In the genomic region with DNA sequence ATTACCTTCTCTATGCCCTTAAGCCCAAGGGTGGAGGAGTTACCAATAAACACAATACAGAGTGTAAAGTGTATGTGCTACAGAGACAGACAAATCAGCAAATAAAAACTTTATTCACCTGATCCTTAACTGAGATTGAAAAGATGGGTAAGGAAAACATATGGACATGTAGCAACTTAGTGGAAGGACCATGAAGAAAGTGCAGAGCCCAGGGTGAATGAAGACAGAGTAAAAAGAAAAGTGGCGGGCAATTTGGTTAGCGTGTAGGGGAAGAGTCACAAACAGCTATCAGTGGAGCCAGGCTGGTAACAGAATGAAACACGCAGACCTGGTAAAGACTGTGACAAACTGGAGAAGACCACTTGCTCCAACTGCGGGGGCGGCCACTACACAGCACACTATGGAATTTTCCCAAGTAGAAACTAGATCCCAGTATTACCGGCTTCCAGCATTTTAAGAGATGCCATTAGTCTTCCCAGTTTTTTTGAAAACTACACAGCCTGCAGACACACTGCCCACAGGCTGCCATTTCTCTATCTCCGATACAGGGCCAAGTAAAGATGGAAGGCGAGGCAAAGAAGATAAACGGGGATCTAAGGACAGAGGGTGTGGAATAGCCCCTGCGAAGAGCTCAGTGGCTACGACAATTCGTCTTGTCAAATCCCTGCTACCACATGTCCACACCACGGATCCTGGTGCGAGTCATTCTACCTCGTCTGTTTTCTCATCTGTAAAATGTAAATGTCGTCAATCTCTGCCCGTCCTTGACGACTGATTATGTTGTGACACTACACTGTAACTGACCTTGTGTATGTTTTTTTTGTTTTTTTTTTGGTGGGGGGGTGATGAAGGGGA, we compare ENCODE assay signal across 8 cellular contexts. TPM values are rescaled to one million over a fixed set of nuclear protein-coding genes. Genes with fewer than 3 reads are reported as not detected.
DNase-seq lines count a peak whose midpoint lies in the region; ATAC-seq, FAIRE-seq and TF ChIP-seq lines count a peak whose summit lies in the region.

No MANE protein-coding gene starts in this region.

- peaks cover 41% of the 10 kb centered on the region for H3K4me1 Mint-ChIP-seq in GM23338
- H3K4me1 Mint-ChIP-seq in activated CD4-positive, alpha-beta memory T cell treated with anti-CD3 and anti-CD28 coated beads, Interleukin-2, amount 10 ng/mL, durations not matched to agents 7 days and 5 days: peaks cover 47% of the 10 kb centered on the region

- H3K36me3 ChIP-seq in GM23338 (ENCODE audit: insufficient read depth): peaks cover 3% of the 10 kb centered on the region; the same call in 1 of the 2 replicates

- H3K36me3 Mint-ChIP-seq in GM23338 (ENCODE audit: low read depth): peaks cover 39% of the 10 kb centered on the region
- H3K36me3 Mint-ChIP-seq in activated CD4-positive, alpha-beta memory T cell treated with anti-CD3 and anti-CD28 coated beads, Interleukin-2, amount 10 ng/mL, durations not matched to agents 7 days and 5 days (ENCODE audit: low read depth): peaks cover 50% of the 10 kb centered on the region

- H3K79me2 ChIP-seq in GM23338 (replicated peaks; ENCODE audit: insufficient read depth): peaks cover 62% of the 10 kb centered on the region

- no peak for TF ChIP-seq CTCF in A549 (IDR thresholded peaks at IDR 0.05)
- no peak for TF ChIP-seq CTCF in GM23338 (conservative IDR thresholded peaks at IDR 0.05; ENCODE audit: low read depth in 2 of 2)
- TF ChIP-seq CTCF in retinal pigment epithelial cell (conservative IDR thresholded peaks at IDR 0.05; ENCODE audit: low read depth, low read length): no peak

- ATAC-seq in A549 (peak; percentile 12 to 23; a peak in 3 of 6 replicates), GM23338 (no peak)

- no peaks in the 10 kb centered on the region for H3K27me3 ChIP-seq in GM23338 (ENCODE audit: insufficient read depth)

- no peaks in the 10 kb centered on the region for H3F3A ChIP-seq in GM23338 (replicated peaks; ENCODE audit: low read depth)

- peak; percentile 54 to 60 for DNase-seq in A549 (ENCODE audit: low read depth in 1 of 2, low spot score in 1 of 2)
- DNase-seq in GM23338 (ENCODE audit: low spot score): peak; percentile 20
- DNase-seq in activated CD4-positive, alpha-beta memory T cell treated with anti-CD3 and anti-CD28 coated beads, Interleukin-2, amount 10 ng/mL, durations not matched to agents 7 days and 5 days: peak; percentile 27
- peak; percentile 13 for DNase-seq in glomerular visceral epithelial cell (ENCODE audit: extremely low spot score)
- no peak for DNase-seq in retinal pigment epithelial cell (ENCODE audit: low read depth)
- DNase-seq in Ammon's horn (ENCODE audit: low spot score): no peak
- DNase-seq in NCI-H524 (lab: John Stamatoyannopoulos, UW): no peak
- no peak for DNase-seq in ureter (ENCODE audit: low spot score)

- H3K4me1 ChIP-seq in A549 (peaks cover 17% of the 10 kb centered on the region), GM23338 (ENCODE audit: insufficient read depth) (peaks cover 16% of the 10 kb centered on the region)

- H4K20me1 ChIP-seq in GM23338 (replicated peaks; ENCODE audit: insufficient read depth): peaks cover 28% of the 10 kb centered on the region

- H3K9me2 ChIP-seq in GM23338 (ENCODE audit: insufficient read depth): no peaks in the 10 kb centered on the region

- no peaks in the 10 kb centered on the region for H3K9me3 ChIP-seq in A549

- H3K9me3 Mint-ChIP-seq in GM23338: peaks cover 15% of the 10 kb centered on the region
- peaks cover 2% of the 10 kb centered on the region for H3K9me3 Mint-ChIP-seq in activated CD4-positive, alpha-beta memory T cell treated with anti-CD3 and anti-CD28 coated beads, Interleukin-2, amount 10 ng/mL, durations not matched to agents 7 days and 5 days

- WGBS in A549 (ENCODE audit: missing lambda C conversion rate): 30% methylated on average over 18 of the region's 18 CpGs

- H2AFZ ChIP-seq in GM23338: no peak overlapping the region

- peak; percentile 73 for FAIRE-seq in A549 (lab: Jason Lieb, UNC)

- H3K27ac Mint-ChIP-seq in GM23338: peak overlapping the region; percentile 98
- peak overlapping the region; percentile 96 for H3K27ac Mint-ChIP-seq in activated CD4-positive, alpha-beta memory T cell treated with anti-CD3 and anti-CD28 coated beads, Interleukin-2, amount 10 ng/mL, durations not matched to agents 7 days and 5 days

- H3K4me3 ChIP-seq in A549: peak overlapping the region; percentile 86
- peak overlapping the region; percentile 88 for H3K4me3 ChIP-seq in GM23338
- peak overlapping the region; percentile 95 for H3K4me3 ChIP-seq in retinal pigment epithelial cell (ENCODE audit: low read length)

- no peak for TF ChIP-seq EP300 in A549 (IDR thresholded peaks at IDR 0.05)

- CTCF ChIA-PET in A549 (lab: Yijun Ruan, JAX): interaction anchor here (0.7 to 1.0 kb wide), 2 partner anchors 280 to 317 kb away, joined by 3 to 4 read pairs; no protein-coding TSS in a partner anchor
- CTCF ChIA-PET in activated CD4-positive, alpha-beta memory T cell treated with anti-CD3 and anti-CD28 coated beads, Interleukin-2, amount 10 ng/mL, durations not matched to agents 7 days and 5 days (lab: Charles Lee): no interaction called here

- POLR2A ChIA-PET in A549 (lab: Yijun Ruan, JAX): no interaction called here
- POLR2A ChIA-PET in activated CD4-positive, alpha-beta memory T cell treated with anti-CD3 and anti-CD28 coated beads, Interleukin-2, amount 10 ng/mL, durations not matched to agents 7 days and 5 days (lab: Charles Lee): interaction anchor here (1.0 to 1.5 kb wide), 4 partner anchors 8 to 504 kb away, joined by 3 to 4 read pairs (median 3); no protein-coding TSS in a partner anchor

- H3K4me3 Mint-ChIP-seq in GM23338: peak overlapping the region; percentile 97
- H3K4me3 Mint-ChIP-seq in activated CD4-positive, alpha-beta memory T cell treated with anti-CD3 and anti-CD28 coated beads, Interleukin-2, amount 10 ng/mL, durations not matched to agents 7 days and 5 days: peak overlapping the region; percentile 97

- no peak for TF ChIP-seq RAD21 in A549 (conservative IDR thresholded peaks at IDR 0.05 in 1 of 2, IDR thresholded peaks at IDR 0.05 in 1 of 2)

- peak overlapping the region; percentile 73 for H3K4me2 ChIP-seq in A549
- peak overlapping the region; percentile 99 for H3K4me2 ChIP-seq in GM23338

- peaks cover 5% of the 10 kb centered on the region for H3K27me3 Mint-ChIP-seq in GM23338 (ENCODE audit: insufficient read depth, low read depth, poor library complexity)
- no peaks in the 10 kb centered on the region for H3K27me3 Mint-ChIP-seq in activated CD4-positive, alpha-beta memory T cell treated with anti-CD3 and anti-CD28 coated beads, Interleukin-2, amount 10 ng/mL, durations not matched to agents 7 days and 5 days

- no peak for TF ChIP-seq POLR2A in A549 (IDR thresholded peaks at IDR 0.05; ENCODE audit: low read length)

- peak overlapping the region; percentile 92 to 93 for H3K27ac ChIP-seq in A549
- peak overlapping the region; percentile 81; the same call in 1 of the 2 replicates for H3K27ac ChIP-seq in GM23338 (ENCODE audit: low read depth)

TF ChIP-seq in A549, 52 proteins besides CTCF, POLR2A, EP300 and RAD21:
- TF ChIP-seq FOSL2 (IDR thresholded peaks at IDR 0.05): no peak
- no peak for TF ChIP-seq FOSL2 (CRISPR knock-in tag; IDR thresholded peaks at IDR 0.05)
- 0 out of 2 replicates have a peak, but pooled peaks have one; percentile 31 for TF ChIP-seq RARB (CRISPR knock-in tag; IDR thresholded peaks at IDR 0.05)
- TF ChIP-seq JUN (IDR thresholded peaks at IDR 0.05): 0 out of 5 replicates have a peak, but pooled peaks of 1 of the 2 experiments have one; percentile 31
- peak; percentile 39; the same call in 1 of the 2 replicates for TF ChIP-seq TP53 (CRISPR knock-in tag; IDR thresholded peaks at IDR 0.05)
- 0 out of 2 replicates have a peak, but pooled peaks have one; percentile 15 for TF ChIP-seq FOSB (CRISPR knock-in tag; IDR thresholded peaks at IDR 0.05)
- peak; percentile 27; the same call in 1 of the 2 replicates for TF ChIP-seq TFCP2L1 (CRISPR knock-in tag; IDR thresholded peaks at IDR 0.05)

TF ChIP-seq in GM23338, 12 proteins besides CTCF, POLR2A, EP300 and RAD21 (continues in another document):
- TF ChIP-seq, protein P1, sequence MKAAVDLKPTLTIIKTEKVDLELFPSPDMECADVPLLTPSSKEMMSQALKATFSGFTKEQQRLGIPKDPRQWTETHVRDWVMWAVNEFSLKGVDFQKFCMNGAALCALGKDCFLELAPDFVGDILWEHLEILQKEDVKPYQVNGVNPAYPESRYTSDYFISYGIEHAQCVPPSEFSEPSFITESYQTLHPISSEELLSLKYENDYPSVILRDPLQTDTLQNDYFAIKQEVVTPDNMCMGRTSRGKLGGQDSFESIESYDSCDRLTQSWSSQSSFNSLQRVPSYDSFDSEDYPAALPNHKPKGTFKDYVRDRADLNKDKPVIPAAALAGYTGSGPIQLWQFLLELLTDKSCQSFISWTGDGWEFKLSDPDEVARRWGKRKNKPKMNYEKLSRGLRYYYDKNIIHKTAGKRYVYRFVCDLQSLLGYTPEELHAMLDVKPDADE (IDR thresholded peaks at IDR 0.05): no peak
- TF ChIP-seq ZNF331 (CRISPR knock-in tag; IDR thresholded peaks at IDR 0.05; ENCODE audit: low read depth) (no peak), EZH2 (IDR thresholded peaks at IDR 0.05; ENCODE audit: low read depth, unreplicated experiment) (no peak), JUNB (IDR thresholded peaks at IDR 0.05; ENCODE audit: unreplicated experiment) (no peak), POLR2AphosphoS5 (IDR thresholded peaks at IDR 0.05; ENCODE audit: low read depth) (no peak)

RNA-seq across cellular contexts. Expression of gene UQCRFS1, which starts 1.2 kb away (rescaled TPM):
- 148 and 201 TPM in 2 replicates for polyA plus RNA-seq in A549 (2011; rRNA removed)
- polyA plus RNA-seq in A549 (2012; cell fraction: cytosol; rRNA removed): 150 and 170 TPM in 2 replicates
- polyA plus RNA-seq in A549 (2012; cell fraction: nucleus; rRNA removed): 73.3 and 89.7 TPM in 2 replicates
- 105 to 111 TPM (median 109 TPM) in 3 replicates for polyA plus RNA-seq in A549 (2017; fragmentation: RNase III; extraction: RNeasy Plus Mini Kit Qiagen cat#74134 plus additional on column Dnase treatment)
- polyA minus RNA-seq in A549 (2011; rRNA and poly(A)+ RNA removed): 75.9 and 78.8 TPM in 2 replicates
- total RNA-seq in GM23338 (2014; rRNA removed; shearing (Covaris generic)): 49.4 and 60.1 TPM in 2 replicates
- 51.2 and 57.6 TPM in 2 replicates for polyA plus RNA-seq in GM23338 (2016; fragmentation: Nextera tagmentation; extraction: Ambion mirVana)
- 10 to 100 TPM; 32.6 to 35.4 TPM for total RNA-seq in activated CD4-positive, alpha-beta memory T cell treated with anti-CD3 and anti-CD28 coated beads, Interleukin-2, amount 10 ng/mL, durations not matched to agents 7 days and 5 days
- total RNA-seq in ureter: 31.8 TPM

Comparison
In these comparisons a context has a peak if more than half of its experiments do, and no peak if none do; other contexts are left out.
1. DNase-seq: peak in A549 (2 of 2), GM23338 (single experiment), activated CD4-positive, alpha-beta memory T cell treated with anti-CD3 and anti-CD28 coated beads, Interleukin-2, amount 10 ng/mL, durations not matched to agents 7 days and 5 days (single experiment) and glomerular visceral epithelial cell (single experiment); none in retinal pigment epithelial cell (single experiment), Ammon's horn (single experiment), NCI-H524 (0 of 2) and ureter (single experiment).
2. Peak in every context shown above with its lines, with median percentiles within 50 percentile points of each other: H3K4me3 ChIP-seq.